Comparison of ENCODE assay signal across 21 cellular contexts in the genomic region with DNA sequence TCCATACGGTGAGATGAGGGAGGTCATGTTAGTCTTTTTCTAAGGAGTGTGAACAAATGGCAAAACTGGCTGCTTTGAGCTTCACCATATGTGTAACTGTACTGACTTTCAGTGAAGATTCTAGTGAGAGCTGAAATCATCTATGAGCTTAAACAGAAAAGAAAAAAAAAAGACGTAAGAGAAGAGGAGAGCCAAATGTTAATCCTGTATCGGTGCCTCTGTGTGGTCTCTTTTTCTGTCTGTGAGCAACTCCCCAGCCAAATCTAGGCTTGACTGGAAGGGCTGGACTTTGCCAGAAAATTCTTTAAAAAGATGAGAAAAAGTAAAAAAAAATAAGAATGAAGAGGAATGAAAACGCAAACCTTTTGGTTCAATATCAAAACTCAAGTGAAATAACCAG.
"Had no signal": no experiment of that assay in that cellular context is flagged by ENCODE, and none has a peak within 500 bp of the region (broad histone marks: within the 10 kb centered on the region; RNA-seq: fewer than 3 reads in every experiment).

No MANE protein-coding gene starts in this region.

- H3K4me1 ChIP-seq: ascending aorta, breast epithelium, gastroesophageal sphincter, pancreas, tibial artery had no signal

- H3K9me3 ChIP-seq: ascending aorta, neutrophil, pancreas had no signal

- H3K36me3 ChIP-seq: ascending aorta, breast epithelium, gastroesophageal sphincter, neutrophil, pancreas, tibial artery had no signal

- H3K4me1 Mint-ChIP-seq: activated CD4-positive, alpha-beta T cell treated with anti-CD3 and anti-CD28 coated beads for 36 hours; activated CD8-positive, alpha-beta memory T cell treated with anti-CD3 and anti-CD28 coated beads, Interleukin-2, amount 10 ng/mL, durations not matched to agents 7 days and 5 days; memory B cell; natural killer cell; T-cell; WTC11 had no signal

- H3K27ac ChIP-seq: ascending aorta, coronary artery, gastroesophageal sphincter, neutrophil, pancreas, tibial artery had no signal

- ATAC-seq: activated CD4-positive, alpha-beta T cell treated with anti-CD3 and anti-CD28 coated beads for 36 hours; activated CD8-positive, alpha-beta memory T cell treated with anti-CD3 and anti-CD28 coated beads, Interleukin-2, amount 10 ng/mL, durations not matched to agents 7 days and 5 days; gastroesophageal sphincter; T-cell; WTC11 had no signal

- H3K4me3 Mint-ChIP-seq: activated CD4-positive, alpha-beta memory T cell treated with anti-CD3 and anti-CD28 coated beads for 36 hours; activated CD4-positive, alpha-beta T cell treated with anti-CD3 and anti-CD28 coated beads for 36 hours; activated CD8-positive, alpha-beta memory T cell treated with anti-CD3 and anti-CD28 coated beads, Interleukin-2, amount 10 ng/mL, durations not matched to agents 7 days and 5 days; memory B cell; natural killer cell; T-cell; WTC11 had no signal

- DNase-seq: activated CD4-positive, alpha-beta memory T cell treated with anti-CD3 and anti-CD28 coated beads for 36 hours; activated CD4-positive, alpha-beta T cell treated with anti-CD3 and anti-CD28 coated beads for 36 hours; activated CD8-positive, alpha-beta memory T cell treated with anti-CD3 and anti-CD28 coated beads, Interleukin-2, amount 10 ng/mL, durations not matched to agents 7 days and 5 days; activated effector memory CD4-positive, alpha-beta T cell treated with Interleukin-2 at 50 U/mL for 16 hours; activated naive CD4-positive, alpha-beta T cell treated with anti-CD3 and anti-CD28 coated beads, Interleukin-2, amount 50 U/mL, for 16 hours; activated T-cell treated with anti-CD3 and anti-CD28 coated beads, Interleukin-2, amount 50 U/mL, for 1 hour; erythroblast; natural killer cell; pancreas; stimulated activated CD4-positive, alpha-beta T cell treated with anti-CD3 and anti-CD28 coated beads, Interleukin-2, amount 100 ng/mL, for 24 hours; stimulated activated naive CD4-positive, alpha-beta T cell treated with Interleukin-2 at 50 U/mL for 16 hours; substantia nigra; T-cell; tibial artery had no signal

- H3K27me3 Mint-ChIP-seq: activated CD8-positive, alpha-beta memory T cell treated with anti-CD3 and anti-CD28 coated beads, Interleukin-2, amount 10 ng/mL, durations not matched to agents 7 days and 5 days had no signal

- H3K27me3 ChIP-seq: ascending aorta, breast epithelium, gastroesophageal sphincter, neutrophil had no signal

- H3K36me3 Mint-ChIP-seq: activated CD4-positive, alpha-beta memory T cell treated with anti-CD3 and anti-CD28 coated beads for 36 hours; natural killer cell; T-cell had no signal

- H3K4me3 ChIP-seq: ascending aorta, breast epithelium, coronary artery, gastroesophageal sphincter, pancreas, tibial artery had no signal
